In the genomic region with DNA sequence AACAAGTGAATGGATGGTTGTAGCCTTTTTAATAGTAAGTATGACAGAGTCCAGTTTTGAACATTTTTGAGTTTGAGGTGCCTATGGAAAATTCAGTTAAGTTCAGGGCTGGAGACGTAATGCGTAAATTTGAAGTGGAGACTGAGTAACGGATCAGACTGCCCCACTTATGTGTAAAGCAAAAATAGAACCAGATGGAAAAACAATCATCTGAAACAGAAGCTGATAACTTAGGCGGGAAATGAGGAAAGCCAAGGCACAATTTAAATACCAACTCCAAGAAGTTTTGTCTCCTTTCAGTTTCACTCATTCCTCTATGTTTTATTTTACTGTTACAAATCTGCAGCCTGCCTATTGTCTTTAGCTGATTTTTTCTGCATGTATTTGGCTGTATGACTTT, we compare ENCODE assay signal across 9 cellular contexts. TPM values are rescaled to one million over a fixed set of nuclear protein-coding genes. Genes with fewer than 3 reads are reported as not detected.
DNase-seq lines count a peak whose midpoint lies in the region; FAIRE-seq and TF ChIP-seq lines count a peak whose summit lies in the region.
"Had no signal": no experiment of that assay in that cellular context is flagged by ENCODE, and none has a peak within 500 bp of the region (broad histone marks: within the 10 kb centered on the region; RNA-seq: fewer than 3 reads in every experiment).

No MANE protein-coding gene starts in this region.

- H3K27ac Mint-ChIP-seq in activated T-cell treated with anti-CD3 and anti-CD28 coated beads, Interleukin-2, amount 50 U/mL, for 24 hours: no peak overlapping the region

- peaks cover 25% of the 10 kb centered on the region for H3K4me1 Mint-ChIP-seq in activated T-cell treated with anti-CD3 and anti-CD28 coated beads, Interleukin-2, amount 50 U/mL, for 24 hours (ENCODE audit: low read depth)

- FAIRE-seq in kidney (lab: Jason Lieb, UNC): no peak

- TF ChIP-seq POLR2A in tibial nerve (IDR thresholded peaks at IDR 0.05): no peak

- peaks cover 11% of the 10 kb centered on the region for H3K27me3 Mint-ChIP-seq in activated T-cell treated with anti-CD3 and anti-CD28 coated beads, Interleukin-2, amount 50 U/mL, for 24 hours

- H3K4me1 ChIP-seq in ascending aorta: peaks cover 0 to 16% of the 10 kb centered on the region in 2 donors
- peaks cover 0 to 7% of the 10 kb centered on the region in 2 donors for H3K4me1 ChIP-seq in kidney (ENCODE audit: control insufficient read depth in 1 of 2, insufficient read depth in 1 of 2, low read depth in 1 of 2, low read length in 2 of 2)
- peaks cover 0 to 32% (median 0%) of the 10 kb centered on the region in 4 donors for H3K4me1 ChIP-seq in tibial nerve

- peak overlapping the region in 1 of 2 donors; percentile 55 for H3K9ac ChIP-seq in kidney (ENCODE audit: low read length in 2 of 2)

- peak overlapping the region; percentile 91 to 93 for H3K4me3 ChIP-seq in ascending aorta
- H3K4me3 ChIP-seq in kidney (ENCODE audit: low read length in 2 of 2): peak overlapping the region; percentile 77 to 84
- H3K4me3 ChIP-seq in tibial nerve: peak overlapping the region in 3 of 4 donors; percentile 56 to 91 (median 77)

- H3K27me3 ChIP-seq in ascending aorta (no peaks in the 10 kb centered on the region), tibial nerve (no peaks in the 10 kb centered on the region)

- H3K9me3 Mint-ChIP-seq in activated T-cell treated with anti-CD3 and anti-CD28 coated beads, Interleukin-2, amount 50 U/mL, for 24 hours: no peaks in the 10 kb centered on the region

- no peak for TF ChIP-seq EP300 in tibial nerve (IDR thresholded peaks at IDR 0.05)

- WGBS in tibial nerve, 2 donors: 36 to 41% methylated on average over 4 of the region's 4 CpGs

- TF ChIP-seq CTCF in ascending aorta (IDR thresholded peaks at IDR 0.05) (no peak), kidney (IDR thresholded peaks at IDR 0.05; ENCODE audit: borderline replicate concordance, extremely low read depth, insufficient read depth) (no peak), tibial nerve (IDR thresholded peaks at IDR 0.05) (no peak)

- H3K36me3 ChIP-seq in ascending aorta: peaks cover under 1 to 1% of the 10 kb centered on the region in 2 donors
- H3K36me3 ChIP-seq in kidney (ENCODE audit: control insufficient read depth in 1 of 2, insufficient read depth in 2 of 2, low read length in 2 of 2): peaks cover 0 to under 1% of the 10 kb centered on the region in 2 donors
- H3K36me3 ChIP-seq in tibial nerve: peaks cover 0 to 3% (median 0%) of the 10 kb centered on the region in 3 donors

- no peak for DNase-seq in activated T-cell treated with anti-CD3 and anti-CD28 coated beads, Interleukin-2, amount 50 U/mL, for 24 hours
- DNase-seq in activated T-cell treated with anti-CD3 and anti-CD28 coated beads for 4 hours: no peak
- DNase-seq in ascending aorta (ENCODE audit: low spot score in 2 of 2): no peak
- no peak for DNase-seq in kidney
- DNase-seq in tibial nerve (ENCODE audit: low spot score in 2 of 2): no peak
- no peak for DNase-seq in DMS 273 treated with DMSO at 0.1 percent for 48 hours (lab: John Stamatoyannopoulos, UW)
- DNase-seq in RKO (ENCODE audit: low spot score): no peak
- DNase-seq in DMS53 (lab: John Stamatoyannopoulos, UW): no peak
- DNase-seq: activated CD4-positive, alpha-beta T cell treated with anti-CD3 and anti-CD28 coated beads for 1 hour had no signal

- intact Hi-C loops in ascending aorta (cut with DNase I) (loop anchor here (5.0 to 10.0 kb wide), 4 partner anchors 160 to 828 kb away; a partner anchor contains a TSS), kidney (cut with DNase I) (no loop called here)

- H3K9me3 ChIP-seq in ascending aorta (no peaks in the 10 kb centered on the region), kidney (ENCODE audit: control insufficient read depth in 1 of 2, low read length in 2 of 2) (no peaks in the 10 kb centered on the region), tibial nerve (no peaks in the 10 kb centered on the region)

- peak overlapping the region; percentile 84 for H3K4me3 Mint-ChIP-seq in activated T-cell treated with anti-CD3 and anti-CD28 coated beads, Interleukin-2, amount 50 U/mL, for 24 hours

- H3K27ac ChIP-seq in ascending aorta (peak overlapping the region; percentile 37 to 79), kidney (ENCODE audit: low read depth in 2 of 2, low read length in 2 of 2) (no peak overlapping the region), tibial nerve (peak overlapping the region in 2 of 4 donors; percentile 45 to 88)

- peaks cover 5% of the 10 kb centered on the region for H3K36me3 Mint-ChIP-seq in activated T-cell treated with anti-CD3 and anti-CD28 coated beads, Interleukin-2, amount 50 U/mL, for 24 hours (ENCODE audit: low read depth)

RNA-seq across cellular contexts. Expression of a gene that starts 1.2 kb away (rescaled TPM):
- total RNA-seq in ascending aorta (14.9 TPM), kidney (43.9 TPM), tibial nerve (100 to 1,000 TPM in 1 of 4 donors, 10 to 100 TPM in 3; 47.7 to 108 (median 73.4) TPM)
- polyA plus RNA-seq in kidney (ENCODE audit: insufficient read depth, low read depth, low replicate concordance): 30.7 TPM

RNA-seq across cellular contexts. Expression of a gene that starts 14.2 kb away (rescaled TPM):
- 0.32 TPM for total RNA-seq in ascending aorta
- 11.6 TPM for total RNA-seq in kidney
- polyA plus RNA-seq in kidney (ENCODE audit: insufficient read depth, low read depth, low replicate concordance): 5.9 TPM
- 1 to 10 TPM in 3 of 4 donors, under 1 TPM in 1; 0.30 to 6.3 (median 4.3) TPM for total RNA-seq in tibial nerve

RNA-seq across cellular contexts. Expression of a gene that starts 16.7 kb away (rescaled TPM):
- total RNA-seq in ascending aorta (8.5 TPM), kidney (0.44 TPM), tibial nerve (1 to 10 TPM in 3 of 4 donors, under 1 TPM in 1; 0.84 to 2.4 (median 1.7) TPM)
- 0.45 TPM for polyA plus RNA-seq in kidney (ENCODE audit: insufficient read depth, low read depth, low replicate concordance)

Comparison
In these comparisons a context has a peak if more than half of its experiments do, and no peak if none do; other contexts are left out.
1. H3K27ac ChIP-seq: peak in ascending aorta (2 of 2); none in kidney (0 of 2).
2. Peak in every context shown above with its lines, with median percentiles within 50 percentile points of each other: H3K4me3 ChIP-seq.